25 cellular contexts compared by ENCODE assay signal in the genomic region with DNA sequence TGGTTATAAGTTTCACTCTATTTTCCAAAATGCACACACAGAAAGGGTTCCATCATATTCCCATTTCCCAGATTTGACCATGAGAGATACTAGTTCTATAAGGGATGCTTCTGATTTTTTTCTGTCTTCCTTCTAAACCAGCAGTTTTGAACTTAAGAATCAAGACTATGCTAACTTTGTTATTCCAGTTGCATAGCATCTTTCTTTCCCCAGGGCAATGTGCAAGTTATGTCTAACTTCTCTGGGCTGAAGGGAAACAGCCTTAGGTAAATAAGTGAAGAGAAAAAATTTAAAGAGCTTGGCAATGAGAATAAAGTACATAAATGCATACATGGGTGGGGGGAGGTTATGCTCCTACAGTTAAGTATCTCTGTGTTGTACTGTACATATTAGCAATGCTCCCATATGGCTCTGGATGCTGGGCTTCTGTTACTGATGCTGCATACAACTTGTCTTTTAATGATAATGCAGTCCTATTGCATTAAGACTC.
DNase-seq lines count a peak whose midpoint lies in the region; ATAC-seq and TF ChIP-seq lines count a peak whose summit lies in the region.
"Had no signal": no experiment of that assay in that cellular context is flagged by ENCODE, and none has a peak within 500 bp of the region (broad histone marks: within the 10 kb centered on the region; RNA-seq: fewer than 3 reads in every experiment).

No MANE protein-coding gene starts in this region.

- peak overlapping the region; percentile 54 to 68 for H3K27ac ChIP-seq in breast epithelium
- H3K27ac ChIP-seq in Karpas-422 (ENCODE audit: low read length), result 0 out of 2 replicates have a peak overlapping the region, but pooled peaks have one; percentile 37
- H3K27ac ChIP-seq in transverse colon, result peak overlapping the region; percentile 76 to 83 (median 81)
- H3K27ac ChIP-seq: BLaER1 treated with 17β-estradiol and CSF1 and Interleukin-3, amounts not matched to agents 10 nM and 100 nM; ovary; SK-N-MC had no signal

- H3K36me3 ChIP-seq in breast epithelium (no peaks in the 10 kb centered on the region), Karpas-422 (ENCODE audit: insufficient read depth, low read length) (peaks cover 18% of the 10 kb centered on the region; the same call in 1 of the 2 replicates), transverse colon (no peaks in the 10 kb centered on the region)
- H3K36me3 ChIP-seq: BLaER1 treated with 17β-estradiol and CSF1 and Interleukin-3, amounts not matched to agents 10 nM and 100 nM; gastroesophageal sphincter; ovary; upper lobe of right lung; WERI-Rb-1 had no signal

- intact Hi-C loops in breast epithelium (cut with DNase I; ENCODE audit: low total_unique reads), result no loop called here
- intact Hi-C loops in MCF 10A (cut with micrococcal nuclease), result no loop called here
- intact Hi-C loops in left colon (cut with DNase I, micrococcal nuclease), result no loop called here
- intact Hi-C loops in transverse colon (cut with DNase I; ENCODE audit: low total_unique reads), result no loop called here

- H3K9me3 Mint-ChIP-seq in MCF 10A (ENCODE audit: unreplicated experiment), result no peaks in the 10 kb centered on the region
- H3K9me3 Mint-ChIP-seq: activated naive CD8-positive, alpha-beta T cell treated with anti-CD3 and anti-CD28 coated beads, Interleukin-2, amount 10 ng/mL, durations not matched to agents 7 days and 5 days; central memory CD8-positive, alpha-beta T cell; T-helper 2 cell treated with Interferon-gamma antibody and Interleukin-4, amounts not matched to agents 5 μg/mL and 100 μg/mL, for 36 hours had no signal

- no peaks in the 10 kb centered on the region for H3K9me3 ChIP-seq in breast epithelium
- H3K9me3 ChIP-seq in Karpas-422 (ENCODE audit: low read length), result no peaks in the 10 kb centered on the region
- no peaks in the 10 kb centered on the region for H3K9me3 ChIP-seq in transverse colon
- H3K9me3 ChIP-seq: BLaER1 treated with 17β-estradiol and CSF1 and Interleukin-3, amounts not matched to agents 10 nM and 100 nM; gastroesophageal sphincter; ovary; upper lobe of right lung had no signal

- DNase-seq in breast epithelium (ENCODE audit: low spot score in 2 of 2) (no peak), MCF 10A (ENCODE audit: unreplicated experiment) (no peak), Karpas-422 (no peak), left colon (no peak), transverse colon (no peak), HPDE6-E6E7 (ENCODE audit: extremely low spot score) (no peak)
- DNase-seq: activated CD4-positive, alpha-beta T cell treated with anti-CD3 and anti-CD28 coated beads for 48 hours; activated CD8-positive, alpha-beta memory T cell treated with anti-CD3 and anti-CD28 coated beads for 24 hours; activated gamma-delta T cell; activated naive CD8-positive, alpha-beta T cell treated with anti-CD3 and anti-CD28 coated beads, Interleukin-2, amount 10 ng/mL, durations not matched to agents 7 days and 5 days; GOT3; naive thymus-derived CD4-positive, alpha-beta T cell; NCI-H774; OCI-M1; upper lobe of right lung had no signal

- H3K4me3 Mint-ChIP-seq in MCF 10A (ENCODE audit: unreplicated experiment), result no peak overlapping the region
- H3K4me3 Mint-ChIP-seq: activated naive CD8-positive, alpha-beta T cell treated with anti-CD3 and anti-CD28 coated beads, Interleukin-2, amount 10 ng/mL, durations not matched to agents 7 days and 5 days; central memory CD8-positive, alpha-beta T cell; mesothelial cell of epicardium; naive thymus-derived CD4-positive, alpha-beta T cell; T-helper 2 cell treated with Interferon-gamma antibody and Interleukin-4, amounts not matched to agents 5 μg/mL and 100 μg/mL, for 36 hours had no signal

- no peak overlapping the region for H2AFZ ChIP-seq in Karpas-422 (ENCODE audit: low read length)

- 0 out of 2 replicates have a peak, but pooled peaks cover 6% of the 10 kb centered on the region for H3K79me2 ChIP-seq in Karpas-422 (ENCODE audit: low read length)

- ATAC-seq in left colon (peak; percentile 6), GM19467 (IDR thresholded peaks at IDR 0.05; ENCODE audit: unreplicated experiment) (no peak), HG03095 (IDR thresholded peaks at IDR 0.05; ENCODE audit: unreplicated experiment) (no peak)
- ATAC-seq: naive thymus-derived CD4-positive, alpha-beta T cell had no signal

- H3K4me3 ChIP-seq in breast epithelium (no peak overlapping the region), Karpas-422 (ENCODE audit: low read length) (no peak overlapping the region), transverse colon (no peak overlapping the region)
- H3K4me3 ChIP-seq: BLaER1 treated with 17β-estradiol and CSF1 and Interleukin-3, amounts not matched to agents 10 nM and 100 nM; gastroesophageal sphincter; ovary; SK-N-MC; upper lobe of right lung had no signal

- POLR2A ChIA-PET in MCF 10A (lab: Yijun Ruan, JAX), result interaction anchor here (0.7 to 0.9 kb wide), 3 partner anchors 125 to 202 kb away, joined by 3 to 4 read pairs (median 4); no protein-coding TSS in a partner anchor

- BruUV-seq in MCF 10A (replicated peaks; lab: Mats Ljungman, UMichigan), result no TSS peak

- no peaks in the 10 kb centered on the region for H3K36me3 Mint-ChIP-seq in MCF 10A (ENCODE audit: insufficient read depth, unreplicated experiment)

- no peaks in the 10 kb centered on the region for H3K27me3 Mint-ChIP-seq in MCF 10A (ENCODE audit: insufficient read depth, unreplicated experiment)
- H3K27me3 Mint-ChIP-seq: activated naive CD8-positive, alpha-beta T cell treated with anti-CD3 and anti-CD28 coated beads, Interleukin-2, amount 10 ng/mL, durations not matched to agents 7 days and 5 days; central memory CD8-positive, alpha-beta T cell; naive thymus-derived CD4-positive, alpha-beta T cell had no signal

- H3K9me2 ChIP-seq in Karpas-422 (replicated peaks; ENCODE audit: insufficient read depth, low read length), result no peaks in the 10 kb centered on the region

- H4K20me1 ChIP-seq in Karpas-422 (ENCODE audit: insufficient read depth, low read depth, low read length), result no peaks in the 10 kb centered on the region
- H4K20me1 ChIP-seq: BLaER1 treated with 17β-estradiol and CSF1 and Interleukin-3, amounts not matched to agents 10 nM and 100 nM had no signal

- CTCF ChIA-PET in MCF 10A (lab: Yijun Ruan, JAX), result interaction anchor here (0.7 kb wide), 1 partner anchor 72 kb away, joined by 3 read pairs; no protein-coding TSS in a partner anchor

- no peak for TF ChIP-seq CTCF in breast epithelium (IDR thresholded peaks at IDR 0.05)
- TF ChIP-seq CTCF in MCF 10A (IDR thresholded peaks at IDR 0.05; ENCODE audit: unreplicated experiment), result no peak
- TF ChIP-seq CTCF in transverse colon (IDR thresholded peaks at IDR 0.05), result no peak

- TF ChIP-seq EP300 in transverse colon (IDR thresholded peaks at IDR 0.05; ENCODE audit: low read depth), result no peak

- no peak overlapping the region for H3K9ac ChIP-seq in Karpas-422 (ENCODE audit: low read length)
- H3K9ac ChIP-seq: BLaER1 treated with 17β-estradiol and CSF1 and Interleukin-3, amounts not matched to agents 10 nM and 100 nM had no signal

- H3K4me1 Mint-ChIP-seq in MCF 10A (ENCODE audit: insufficient read depth, unreplicated experiment), result peaks cover 37% of the 10 kb centered on the region

- no peak overlapping the region for H3K4me2 ChIP-seq in Karpas-422 (ENCODE audit: low read depth, low read length, poor library complexity, severe bottlenecking)

- H3K27me3 ChIP-seq in breast epithelium (no peaks in the 10 kb centered on the region), Karpas-422 (ENCODE audit: low read length) (no peaks in the 10 kb centered on the region), transverse colon (no peaks in the 10 kb centered on the region)
- H3K27me3 ChIP-seq: BLaER1 treated with 17β-estradiol and CSF1 and Interleukin-3, amounts not matched to agents 10 nM and 100 nM; gastroesophageal sphincter; ovary; upper lobe of right lung had no signal

- in situ Hi-C loops in transverse colon (cut with MboI; ENCODE audit: low pct_ligation_motif_present in 1 of 4, low pct_unique_long_range_greater_than_20kb in 1 of 4, low sequenced_read_pairs in 3 of 4), result no loop called here

- H3K4me1 ChIP-seq in breast epithelium (peaks cover 0 to 20% of the 10 kb centered on the region in 2 donors), Karpas-422 (ENCODE audit: low read length) (peaks cover 48% of the 10 kb centered on the region), transverse colon (peaks cover 30 to 56% (median 44%) of the 10 kb centered on the region in 4 donors)

- no peak for TF ChIP-seq POLR2A in breast epithelium (IDR thresholded peaks at IDR 0.05)
- no peak for TF ChIP-seq POLR2A in transverse colon (IDR thresholded peaks at IDR 0.05)

- H3K27ac Mint-ChIP-seq in MCF 10A (ENCODE audit: low read depth, unreplicated experiment), result no peak overlapping the region
- H3K27ac Mint-ChIP-seq: activated naive CD8-positive, alpha-beta T cell treated with anti-CD3 and anti-CD28 coated beads, Interleukin-2, amount 10 ng/mL, durations not matched to agents 7 days and 5 days; T-helper 2 cell treated with Interferon-gamma antibody and Interleukin-4, amounts not matched to agents 5 μg/mL and 100 μg/mL, for 36 hours had no signal
